ENCODE assay signal across 21 cellular contexts in genomic region chr6:34490390-34491090, GRCh38. TPM values are rescaled to one million over a fixed set of nuclear protein-coding genes. Genes with fewer than 3 reads are reported as not detected.
DNase-seq lines count a peak whose midpoint lies in the region; ATAC-seq, FAIRE-seq and TF ChIP-seq lines count a peak whose summit lies in the region.
"Had no signal": no experiment of that assay in that cellular context is flagged by ENCODE, and none has a peak within 500 bp of the region (broad histone marks: within the 10 kb centered on the region; RNA-seq: fewer than 3 reads in every experiment).

No MANE protein-coding gene starts in this region.

- no peaks in the 10 kb centered on the region for H3K4me1 ChIP-seq in upper lobe of right lung
- H3K4me1 ChIP-seq in small intestine (ENCODE audit: control insufficient read depth in 2 of 2, insufficient read depth in 1 of 2, low read depth in 1 of 2, low read length in 1 of 2): no peaks in the 10 kb centered on the region
- H3K4me1 ChIP-seq: colonic mucosa, lower lobe of right lung had no signal

- ATAC-seq in activated CD4-positive, alpha-beta T cell treated with anti-CD3 and anti-CD28 coated beads for 36 hours: no peak
- no peak for ATAC-seq in upper lobe of right lung
- no peak for ATAC-seq in HG02588 (IDR thresholded peaks at IDR 0.05; ENCODE audit: unreplicated experiment)
- ATAC-seq in HG02678 (IDR thresholded peaks at IDR 0.05; ENCODE audit: unreplicated experiment): no peak
- ATAC-seq: GM12878, lower lobe of right lung had no signal

- no peaks in the 10 kb centered on the region for H3K27me3 Mint-ChIP-seq in activated CD4-positive, alpha-beta T cell treated with anti-CD3 and anti-CD28 coated beads for 36 hours
- H3K27me3 Mint-ChIP-seq in mesothelial cell of epicardium (ENCODE audit: low read depth): no peaks in the 10 kb centered on the region

- POLR2A ChIA-PET in activated CD4-positive, alpha-beta T cell treated with anti-CD3 and anti-CD28 coated beads for 36 hours (lab: Charles Lee): no interaction called here

- H3K36me3 Mint-ChIP-seq in activated CD4-positive, alpha-beta T cell treated with anti-CD3 and anti-CD28 coated beads for 36 hours (ENCODE audit: low read depth): no peaks in the 10 kb centered on the region
- no peaks in the 10 kb centered on the region for H3K36me3 Mint-ChIP-seq in mesothelial cell of epicardium
- H3K36me3 Mint-ChIP-seq: immature natural killer cell had no signal

- CTCF ChIA-PET in activated CD4-positive, alpha-beta T cell treated with anti-CD3 and anti-CD28 coated beads for 36 hours (lab: Charles Lee): interaction anchor here (1.0 to 1.4 kb wide), 2 partner anchors 22 to 31 kb away, joined by 3 read pairs; no protein-coding TSS in a partner anchor

- H3K36me3 ChIP-seq in WERI-Rb-1: no peaks in the 10 kb centered on the region; the same call in 1 of the 2 replicates
- H3K36me3 ChIP-seq in upper lobe of right lung: no peaks in the 10 kb centered on the region
- H3K36me3 ChIP-seq in small intestine (ENCODE audit: control insufficient read depth in 2 of 2, insufficient read depth in 2 of 2, low read length in 2 of 2): no peaks in the 10 kb centered on the region
- H3K36me3 ChIP-seq: colonic mucosa, lower lobe of right lung, tibial nerve had no signal

- no peaks in the 10 kb centered on the region for H3K9me3 Mint-ChIP-seq in activated CD4-positive, alpha-beta T cell treated with anti-CD3 and anti-CD28 coated beads for 36 hours (ENCODE audit: low read depth)
- no peaks in the 10 kb centered on the region for H3K9me3 Mint-ChIP-seq in mesothelial cell of epicardium
- H3K9me3 Mint-ChIP-seq: activated T-helper 2 cell treated with anti-CD3 and anti-CD28 coated beads, Interferon-gamma antibody, Interleukin-2, Interleukin-4, amounts not matched to agents 10 μg/mL and 5 μg/mL and 100 μg/mL, durations not matched to agents 14 hours and 24 hours and 36 hours; immature natural killer cell had no signal

- H3K4me1 Mint-ChIP-seq in activated CD4-positive, alpha-beta T cell treated with anti-CD3 and anti-CD28 coated beads for 36 hours: peaks cover 11% of the 10 kb centered on the region
- peaks cover 8% of the 10 kb centered on the region for H3K4me1 Mint-ChIP-seq in mesothelial cell of epicardium

- H3K27ac ChIP-seq in WERI-Rb-1: peak overlapping the region; percentile 85
- H3K27ac ChIP-seq in upper lobe of right lung: no peak overlapping the region
- H3K27ac ChIP-seq in small intestine (ENCODE audit: low read depth in 1 of 2, low read length in 1 of 2): peak overlapping the region in 1 of 2 donors; percentile 14
- H3K27ac ChIP-seq: colonic mucosa, HL-60, lower lobe of right lung, tibial nerve had no signal

- DNase-seq in activated CD4-positive, alpha-beta T cell treated with anti-CD3 and anti-CD28 coated beads for 36 hours: no peak
- no peak for DNase-seq in activated CD4-positive, alpha-beta T cell treated with anti-CD3 and anti-CD28 coated beads, Interleukin-2, amount 50 U/mL, for 1 hour
- peak; percentile 98 for DNase-seq in WERI-Rb-1
- no peak for DNase-seq in mesothelial cell of epicardium (ENCODE audit: low spot score in 2 of 2, unreplicated experiment in 2 of 2)
- peak; percentile 55 for DNase-seq in upper lobe of right lung
- no peak for DNase-seq in small intestine
- DNase-seq: activated CD8-positive, alpha-beta memory T cell treated with anti-CD3 and anti-CD28 coated beads for 24 hours; colonic mucosa; immature natural killer cell; lower lobe of right lung; NCI-H526 treated with DMSO at 0.1 percent for 48 hours; right cardiac atrium; T-helper 1 cell had no signal

- H3K27me3 ChIP-seq in WERI-Rb-1 (ENCODE audit: insufficient read depth, low read depth, severe bottlenecking): no peaks in the 10 kb centered on the region
- no peaks in the 10 kb centered on the region for H3K27me3 ChIP-seq in upper lobe of right lung
- H3K27me3 ChIP-seq in small intestine (ENCODE audit: control insufficient read depth in 2 of 2, insufficient read depth in 2 of 2, low read length in 2 of 2): no peaks in the 10 kb centered on the region
- H3K27me3 ChIP-seq: colonic mucosa, tibial nerve had no signal

- H3K27ac Mint-ChIP-seq in activated CD4-positive, alpha-beta T cell treated with anti-CD3 and anti-CD28 coated beads for 36 hours: peak overlapping the region; percentile 37
- peak overlapping the region; percentile 44 for H3K27ac Mint-ChIP-seq in mesothelial cell of epicardium
- H3K27ac Mint-ChIP-seq: activated T-helper 2 cell treated with anti-CD3 and anti-CD28 coated beads, Interferon-gamma antibody, Interleukin-2, Interleukin-4, amounts not matched to agents 10 μg/mL and 5 μg/mL and 100 μg/mL, durations not matched to agents 14 hours and 24 hours and 36 hours had no signal

- no peak for FAIRE-seq in small intestine (lab: Jason Lieb, UNC)
- FAIRE-seq: A204.1, GM12878 had no signal

- H3K9me3 ChIP-seq in WERI-Rb-1 (ENCODE audit: severe bottlenecking): no peaks in the 10 kb centered on the region
- H3K9me3 ChIP-seq in upper lobe of right lung: no peaks in the 10 kb centered on the region
- no peaks in the 10 kb centered on the region for H3K9me3 ChIP-seq in small intestine (ENCODE audit: control insufficient read depth, low read depth)
- H3K9me3 ChIP-seq: colonic mucosa, lower lobe of right lung, tibial nerve had no signal

- WGBS in small intestine, 3 donors: 77 to 88% (median 82%) methylated on average over 20 of the region's 20 CpGs

- peak overlapping the region; percentile 38 for H3K4me3 ChIP-seq in WERI-Rb-1 (ENCODE audit: low read depth, low read length)
- H3K4me3 ChIP-seq in upper lobe of right lung: no peak overlapping the region
- H3K4me3 ChIP-seq in small intestine (ENCODE audit: low read depth in 1 of 2, low read length in 2 of 2): no peak overlapping the region
- H3K4me3 ChIP-seq: colonic mucosa, GM12878, lower lobe of right lung, tibial nerve had no signal

- intact Hi-C loops in activated CD4-positive, alpha-beta T cell treated with anti-CD3 and anti-CD28 coated beads for 36 hours (cut with DNase I, micrococcal nuclease): no loop called here
- intact Hi-C loops in upper lobe of right lung (cut with DNase I): no loop called here

- TF ChIP-seq CTCF in WERI-Rb-1 (IDR thresholded peaks at IDR 0.05; ENCODE audit: low read depth, low read length) (peak; percentile 92), mesothelial cell of epicardium (IDR thresholded peaks at IDR 0.05; ENCODE audit: unreplicated experiment) (no peak), upper lobe of right lung (IDR thresholded peaks at IDR 0.05) (no peak)

- H3K4me3 Mint-ChIP-seq in activated CD4-positive, alpha-beta T cell treated with anti-CD3 and anti-CD28 coated beads for 36 hours: no peak overlapping the region
- no peak overlapping the region for H3K4me3 Mint-ChIP-seq in mesothelial cell of epicardium
- H3K4me3 Mint-ChIP-seq: immature natural killer cell had no signal

RNA-seq across cellular contexts. Expression of gene PACSIN1, which starts 24.7 kb away (rescaled TPM):
- under 1 TPM; 0.07 to 0.14 TPM for total RNA-seq in activated CD4-positive, alpha-beta T cell treated with anti-CD3 and anti-CD28 coated beads for 36 hours
- 3.3 to 4.5 TPM (median 3.6 TPM) in 3 replicates for total RNA-seq in mesothelial cell of epicardium
- not detected for total RNA-seq in upper lobe of right lung
- polyA plus RNA-seq in small intestine: 1 to 10 TPM in 1 of 3 donors, not detected in 2; 1.6 TPM
- total RNA-seq: activated T-helper 2 cell treated with anti-CD3 and anti-CD28 coated beads, Interferon-gamma antibody, Interleukin-2, Interleukin-4, amounts not matched to agents 10 μg/mL and 5 μg/mL and 100 μg/mL, durations not matched to agents 14 hours and 24 hours and 36 hours; lower lobe of right lung; RPMI7951 had no signal

Comparison
In these comparisons a context has a peak if more than half of its experiments do, and no peak if none do; other contexts are left out.
1. DNase-seq: peak in WERI-Rb-1 (single experiment) and upper lobe of right lung (single experiment); none in activated CD4-positive, alpha-beta T cell treated with anti-CD3 and anti-CD28 coated beads for 36 hours (single experiment), activated CD4-positive, alpha-beta T cell treated with anti-CD3 and anti-CD28 coated beads, Interleukin-2, amount 50 U/mL, for 1 hour (single experiment), mesothelial cell of epicardium (0 of 2) and small intestine (single experiment).